In genomic region chr2:154375625-154376020, GRCh38 we compare ENCODE assay signal across 8 cellular contexts.
DNase-seq lines count a peak whose midpoint lies in the region; ATAC-seq and TF ChIP-seq lines count a peak whose summit lies in the region.

No MANE protein-coding gene starts in this region.

- no peak overlapping the region for H3K4me3 Mint-ChIP-seq in chondrocyte (ENCODE audit: unreplicated experiment)

- no peak overlapping the region for H3K27ac Mint-ChIP-seq in chondrocyte (ENCODE audit: unreplicated experiment)

- in situ Hi-C loops in HAP-1 (cut with MboI; ENCODE audit: low sequenced_read_pairs): no loop called here

- peaks cover 4% of the 10 kb centered on the region for H3K4me1 Mint-ChIP-seq in chondrocyte (ENCODE audit: low read depth)

- DNase-seq in A172 (ENCODE audit: low spot score): peak; percentile 83
- peak; percentile 34 to 79 for DNase-seq in HAP-1 (ENCODE audit: low spot score in 2 of 2)
- DNase-seq in NCI-H526 treated with DMSO at 0.1 percent for 48 hours (lab: John Stamatoyannopoulos, UW): peak; percentile 67
- DNase-seq in chondrocyte (ENCODE audit: low spot score): no peak
- DNase-seq in myocyte (ENCODE audit: low read depth): peak; percentile 60

- no peaks in the 10 kb centered on the region for H3K9me3 ChIP-seq in HAP-1

- no peak overlapping the region for H3K4me3 ChIP-seq in HAP-1

- H3K9me3 Mint-ChIP-seq in chondrocyte (ENCODE audit: low read depth): no peaks in the 10 kb centered on the region

- H3K36me3 Mint-ChIP-seq in chondrocyte (ENCODE audit: low read depth): no peaks in the 10 kb centered on the region

- ATAC-seq in HG03039 (IDR thresholded peaks at IDR 0.05; ENCODE audit: unreplicated experiment): no peak
- ATAC-seq in GM21825 (IDR thresholded peaks at IDR 0.05; ENCODE audit: unreplicated experiment): no peak
- ATAC-seq in HG02938 (IDR thresholded peaks at IDR 0.05; ENCODE audit: unreplicated experiment): no peak

- 0 out of 2 replicates have a peak, but pooled peaks cover 3% of the 10 kb centered on the region for H3K4me1 ChIP-seq in HAP-1

- no peaks in the 10 kb centered on the region for H3K36me3 ChIP-seq in HAP-1 (replicated peaks)

- peaks cover 22% of the 10 kb centered on the region for H3K27me3 Mint-ChIP-seq in chondrocyte (ENCODE audit: low read depth)

- TF ChIP-seq CTCF in chondrocyte (IDR thresholded peaks at IDR 0.05): peak; percentile 80

- no peaks in the 10 kb centered on the region for H3K27me3 ChIP-seq in HAP-1 (ENCODE audit: low read depth)
